ENCODE assay signal across 8 cellular contexts in genomic region chr22:36480941-36481392, GRCh38. TPM values are rescaled to one million over a fixed set of nuclear protein-coding genes. Genes with fewer than 3 reads are reported as not detected.
DNase-seq lines count a peak whose midpoint lies in the region; ATAC-seq and TF ChIP-seq lines count a peak whose summit lies in the region.

No MANE protein-coding gene starts in this region.

- no peaks in the 10 kb centered on the region for H3K9me3 ChIP-seq in CD4-positive, alpha-beta T cell (ENCODE audit: control insufficient read depth, low read length)

- POLR2A ChIA-PET in CD4-positive, alpha-beta T cell (lab: Charles Lee), result interaction anchor here (1.0 to 2.9 kb wide), 15 partner anchors 11 to 241 kb away, joined by 3 to 16 read pairs (median 6); partner anchors contain the start of genes APOL2, EIF3D, FOXRED2 and MYH9

- no peaks in the 10 kb centered on the region for H3K27me3 Mint-ChIP-seq in CD4-positive, alpha-beta T cell
- no peaks in the 10 kb centered on the region for H3K27me3 Mint-ChIP-seq in chondrocyte (ENCODE audit: low read depth)
- no peaks in the 10 kb centered on the region for H3K27me3 Mint-ChIP-seq in natural killer cell treated with Interleukin-12 subunit alpha and Interleukin-12 subunit beta and Interleukin-15 and Interleukin-18, amount 100 ng/mL, for 72 hours

- H3K27ac ChIP-seq in CD4-positive, alpha-beta T cell (ENCODE audit: low read depth, low read length), result peak overlapping the region; percentile 94
- peak overlapping the region; percentile 98 for H3K27ac ChIP-seq in HL-60 (replicated peaks)

- intact Hi-C loops in CD4-positive, alpha-beta T cell (cut with DNase I, micrococcal nuclease), result loop anchor here (1.0 kb wide), 3 partner anchors 26 to 180 kb away; partner anchors contain the start of gene EIF3D (in 2 of the 2)
- intact Hi-C loops in head of caudate nucleus (cut with DNase I), result no loop called here

- H3K9me3 Mint-ChIP-seq in CD4-positive, alpha-beta T cell, result no peaks in the 10 kb centered on the region
- H3K9me3 Mint-ChIP-seq in chondrocyte (ENCODE audit: low read depth), result no peaks in the 10 kb centered on the region
- H3K9me3 Mint-ChIP-seq in natural killer cell treated with Interleukin-12 subunit alpha and Interleukin-12 subunit beta and Interleukin-15 and Interleukin-18, amount 100 ng/mL, for 72 hours, result no peaks in the 10 kb centered on the region

- H3K4me1 Mint-ChIP-seq in CD4-positive, alpha-beta T cell (ENCODE audit: low read depth), result peaks cover 22% of the 10 kb centered on the region
- H3K4me1 Mint-ChIP-seq in chondrocyte (ENCODE audit: low read depth), result peaks cover 19% of the 10 kb centered on the region
- H3K4me1 Mint-ChIP-seq in natural killer cell treated with Interleukin-12 subunit alpha and Interleukin-12 subunit beta and Interleukin-15 and Interleukin-18, amount 100 ng/mL, for 72 hours (ENCODE audit: low read depth in 2 of 2), result peaks cover 18 to 19% of the 10 kb centered on the region in 2 donors

- no peak for DNase-seq in CD4-positive, alpha-beta T cell
- DNase-seq in HL-60 (ENCODE audit: low read depth in 1 of 2, low spot score in 1 of 2) (no peak), chondrocyte (ENCODE audit: low spot score) (no peak), mucosa of gallbladder (ENCODE audit: low spot score) (no peak), GM13977 (ENCODE audit: low spot score) (no peak), head of caudate nucleus (no peak)
- DNase-seq in natural killer cell treated with Interleukin-12 subunit alpha and Interleukin-12 subunit beta and Interleukin-15 and Interleukin-18, amount 100 ng/mL, for 72 hours (ENCODE audit: low spot score), result no peak

- H3K27me3 ChIP-seq in CD4-positive, alpha-beta T cell (ENCODE audit: control insufficient read depth, insufficient read depth, low read length), result no peaks in the 10 kb centered on the region
- no peaks in the 10 kb centered on the region for H3K27me3 ChIP-seq in HL-60 (ENCODE audit: insufficient read depth, poor library complexity, severe bottlenecking)

- CTCF ChIA-PET in CD4-positive, alpha-beta T cell (lab: Charles Lee), result no interaction called here

- peaks cover 46% of the 10 kb centered on the region for H3K36me3 Mint-ChIP-seq in CD4-positive, alpha-beta T cell (ENCODE audit: low read depth)
- H3K36me3 Mint-ChIP-seq in chondrocyte (ENCODE audit: low read depth), result peaks cover 10% of the 10 kb centered on the region
- peaks cover 9% of the 10 kb centered on the region for H3K36me3 Mint-ChIP-seq in natural killer cell treated with Interleukin-12 subunit alpha and Interleukin-12 subunit beta and Interleukin-15 and Interleukin-18, amount 100 ng/mL, for 72 hours

- no peak for ATAC-seq in CD4-positive, alpha-beta T cell (ENCODE audit: poor library complexity)
- no peak for ATAC-seq in natural killer cell treated with Interleukin-12 subunit alpha and Interleukin-12 subunit beta and Interleukin-15 and Interleukin-18, amount 100 ng/mL, for 72 hours
- no peak for ATAC-seq in GM21367 (IDR thresholded peaks at IDR 0.05; ENCODE audit: unreplicated experiment)

- H3K27ac Mint-ChIP-seq in CD4-positive, alpha-beta T cell, result peak overlapping the region; percentile 92
- peak overlapping the region; percentile 93 for H3K27ac Mint-ChIP-seq in chondrocyte (ENCODE audit: unreplicated experiment)
- peak overlapping the region; percentile 87 to 94 for H3K27ac Mint-ChIP-seq in natural killer cell treated with Interleukin-12 subunit alpha and Interleukin-12 subunit beta and Interleukin-15 and Interleukin-18, amount 100 ng/mL, for 72 hours

- H3K4me3 Mint-ChIP-seq in CD4-positive, alpha-beta T cell, result peak overlapping the region; percentile 95
- peak overlapping the region; percentile 85 for H3K4me3 Mint-ChIP-seq in chondrocyte (ENCODE audit: unreplicated experiment)
- H3K4me3 Mint-ChIP-seq in natural killer cell treated with Interleukin-12 subunit alpha and Interleukin-12 subunit beta and Interleukin-15 and Interleukin-18, amount 100 ng/mL, for 72 hours, result peak overlapping the region; percentile 93

- H3K4me3 ChIP-seq in HL-60 (replicated peaks; ENCODE audit: insufficient read depth, low read length), result peak overlapping the region; percentile 68

- in situ Hi-C loops in GM13977 (cut with MboI; ENCODE audit: low pct_unique_long_range_greater_than_20kb, low sequenced_read_pairs, unreplicated experiment), result no loop called here

- TF ChIP-seq CTCF in CD4-positive, alpha-beta T cell (IDR thresholded peaks at IDR 0.05), result no peak
- TF ChIP-seq CTCF in HL-60 (IDR thresholded peaks at IDR 0.05; ENCODE audit: insufficient read depth, low read length) (no peak), chondrocyte (IDR thresholded peaks at IDR 0.05) (no peak), GM13977 (IDR thresholded peaks at IDR 0.05; ENCODE audit: extremely low read depth, insufficient read depth, missing control alignments) (no peak)

RNA-seq across cellular contexts. Expression of gene TXN2, which starts 0.5 kb away (rescaled TPM):
- total RNA-seq in CD4-positive, alpha-beta T cell, result 10 to 100 TPM; 26.4 to 26.5 TPM
- total RNA-seq in chondrocyte, result 45.7 to 54.9 TPM (median 48.5 TPM) in 3 replicates
- 10 to 100 TPM; 67.5 to 96.7 TPM for total RNA-seq in natural killer cell treated with Interleukin-12 subunit alpha and Interleukin-12 subunit beta and Interleukin-15 and Interleukin-18, amount 100 ng/mL, for 72 hours
- 81.6 TPM for total RNA-seq in mucosa of gallbladder

RNA-seq across cellular contexts. Expression of gene FOXRED2, which starts 25.9 kb away (rescaled TPM):
- total RNA-seq in CD4-positive, alpha-beta T cell, result 1 to 10 TPM; 1.8 to 2.3 TPM
- 21.0 to 23.1 TPM (median 23.0 TPM) in 3 replicates for total RNA-seq in chondrocyte
- 10 to 100 TPM in 1 of 2 donors, 1 to 10 TPM in 1; 6.5 to 25.5 TPM for total RNA-seq in natural killer cell treated with Interleukin-12 subunit alpha and Interleukin-12 subunit beta and Interleukin-15 and Interleukin-18, amount 100 ng/mL, for 72 hours
- 11.3 TPM for total RNA-seq in mucosa of gallbladder

RNA-seq across cellular contexts. Expression of gene EIF3D, which starts 48.0 kb away (rescaled TPM):
- total RNA-seq in CD4-positive, alpha-beta T cell, result 100 to 1,000 TPM; 285 to 286 TPM
- total RNA-seq in chondrocyte (80.5 to 97.8 TPM (median 96.1 TPM) in 3 replicates), mucosa of gallbladder (125 TPM)
- total RNA-seq in natural killer cell treated with Interleukin-12 subunit alpha and Interleukin-12 subunit beta and Interleukin-15 and Interleukin-18, amount 100 ng/mL, for 72 hours, result 100 to 1,000 TPM; 248 to 321 TPM
